Comparison of ENCODE assay signal across 2 cellular contexts in genomic region chr4:157854819-157855218, GRCh38.
TF ChIP-seq lines count a peak whose summit lies in the region.

No MANE protein-coding gene starts in this region.

TF ChIP-seq in GM23338, 12 proteins besides CTCF, POLR2A, EP300 and RAD21:
- TF ChIP-seq REST (IDR thresholded peaks at IDR 0.05; ENCODE audit: unreplicated experiment) = no peak
- no peak for TF ChIP-seq ZNF462 (CRISPR knock-in tag; IDR thresholded peaks at IDR 0.05)
- no peak for TF ChIP-seq ZNF114 (CRISPR knock-in tag; IDR thresholded peaks at IDR 0.05)
- no peak for TF ChIP-seq ZNF331 (CRISPR knock-in tag; IDR thresholded peaks at IDR 0.05; ENCODE audit: low read depth)
- TF ChIP-seq STAT1 (IDR thresholded peaks at IDR 0.05; ENCODE audit: unreplicated experiment) = no peak
- no peak for TF ChIP-seq JUNB (IDR thresholded peaks at IDR 0.05; ENCODE audit: unreplicated experiment)
- no peak for TF ChIP-seq EZH2 (IDR thresholded peaks at IDR 0.05; ENCODE audit: low read depth, unreplicated experiment)
- TF ChIP-seq POLR2AphosphoS5 (IDR thresholded peaks at IDR 0.05; ENCODE audit: low read depth) = no peak
- no peak for TF ChIP-seq CREB1 (CRISPR knock-in tag; IDR thresholded peaks at IDR 0.05; ENCODE audit: low read depth)
- no peak for TF ChIP-seq ETS1 (IDR thresholded peaks at IDR 0.05)
- no peak for TF ChIP-seq EZH2phosphoT487 (IDR thresholded peaks at IDR 0.05; ENCODE audit: unreplicated experiment)
- no peak for TF ChIP-seq NANOG (IDR thresholded peaks at IDR 0.05; ENCODE audit: borderline replicate concordance)

TF ChIP-seq in WTC11, 78 proteins besides CTCF, POLR2A, EP300 and RAD21 (continued from another document):
- TF ChIP-seq MAX (CRISPR knock-in tag; IDR thresholded peaks at IDR 0.05) = no peak
- no peak for TF ChIP-seq MXD4 (CRISPR knock-in tag; IDR thresholded peaks at IDR 0.05; ENCODE audit: borderline replicate concordance)
- no peak for TF ChIP-seq CREB1 (CRISPR knock-in tag; IDR thresholded peaks at IDR 0.05)
- TF ChIP-seq ZNF416 (CRISPR knock-in tag; IDR thresholded peaks at IDR 0.05) = no peak
- no peak for TF ChIP-seq STAT6 (CRISPR knock-in tag; conservative IDR thresholded peaks at IDR 0.05; ENCODE audit: low read depth)
- TF ChIP-seq ZSCAN18 (CRISPR knock-in tag; IDR thresholded peaks at IDR 0.05) = no peak
- TF ChIP-seq OVOL2 (CRISPR knock-in tag; IDR thresholded peaks at IDR 0.05; ENCODE audit: borderline replicate concordance) = no peak
- no peak for TF ChIP-seq ZNF396 (CRISPR knock-in tag; IDR thresholded peaks at IDR 0.05; ENCODE audit: borderline replicate concordance)
- no peak for TF ChIP-seq PRDM15 (CRISPR knock-in tag; IDR thresholded peaks at IDR 0.05)
- TF ChIP-seq CREM (CRISPR knock-in tag; IDR thresholded peaks at IDR 0.05) = no peak
- no peak for TF ChIP-seq NFATC4 (CRISPR knock-in tag; IDR thresholded peaks at IDR 0.05)
- TF ChIP-seq ZNF425 (CRISPR knock-in tag; conservative IDR thresholded peaks at IDR 0.05) = no peak
